ENCODE assay signal across 16 cellular contexts in the genomic region with DNA sequence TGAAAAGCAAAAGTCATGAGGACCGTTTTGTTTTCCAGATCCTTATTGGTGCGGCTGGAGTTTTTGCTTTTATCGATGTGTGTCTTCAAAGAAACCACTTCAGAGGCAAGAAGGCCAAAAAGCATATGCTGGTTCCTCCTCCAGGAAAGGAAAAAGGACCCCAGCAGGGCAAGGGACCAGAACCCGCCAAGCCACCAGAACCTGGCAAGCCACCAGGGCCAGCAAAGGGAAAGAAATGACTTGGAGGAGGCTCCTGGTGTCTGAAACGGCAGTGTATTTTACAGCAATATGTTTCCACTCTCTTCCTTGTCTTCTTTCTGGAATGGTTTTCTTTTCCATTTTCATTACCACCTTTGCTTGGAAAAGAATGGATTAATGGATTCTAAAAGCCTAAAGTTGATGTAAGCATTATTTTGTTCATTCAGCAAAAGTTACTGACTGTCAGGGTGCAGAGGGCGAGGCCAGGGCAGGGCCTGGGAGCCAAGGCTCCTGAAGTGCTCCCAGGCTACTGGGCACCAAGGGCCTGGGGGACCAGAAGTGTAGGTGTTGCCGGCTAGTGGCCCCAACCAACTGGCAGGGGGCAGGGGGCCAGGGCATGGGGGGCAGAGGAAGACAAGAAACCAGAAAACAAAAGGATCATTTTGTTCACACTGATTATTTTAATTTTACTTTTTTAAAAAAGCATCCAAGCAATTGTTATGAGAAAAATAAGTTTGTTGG. TPM values are rescaled to one million over a fixed set of nuclear protein-coding genes. Genes with fewer than 3 reads are reported as not detected.
DNase-seq lines count a peak whose midpoint lies in the region; ATAC-seq and TF ChIP-seq lines count a peak whose summit lies in the region.
"Had no signal": no experiment of that assay in that cellular context is flagged by ENCODE, and none has a peak within 500 bp of the region (broad histone marks: within the 10 kb centered on the region; RNA-seq: fewer than 3 reads in every experiment).

No MANE protein-coding gene starts in this region.

- WGBS in esophagus muscularis mucosa = 66% methylated on average over 7 of the region's 7 CpGs

- intact Hi-C loops in lower lobe of right lung (cut with DNase I) (no loop called here), esophagus muscularis mucosa (cut with DNase I) (loop anchor here (5.0 kb wide), 1 partner anchor 106 kb away; no protein-coding TSS in a partner anchor)

- peak overlapping the region; percentile 66 for H3K4me3 ChIP-seq in BLaER1
- peak overlapping the region; percentile 20 for H3K4me3 ChIP-seq in lower lobe of right lung
- peak overlapping the region in 1 of 4 donors; percentile 18 for H3K4me3 ChIP-seq in esophagus muscularis mucosa
- H3K4me3 ChIP-seq: SK-N-MC had no signal

- H3K4me2 ChIP-seq in BLaER1 = peak overlapping the region; percentile 94

- no peaks in the 10 kb centered on the region for H3K27me3 ChIP-seq in BLaER1
- no peaks in the 10 kb centered on the region for H3K27me3 ChIP-seq in lower lobe of right lung (ENCODE audit: low read depth)
- no peaks in the 10 kb centered on the region for H3K27me3 ChIP-seq in esophagus muscularis mucosa

- no peak for TF ChIP-seq CTCF in lower lobe of right lung (IDR thresholded peaks at IDR 0.05)
- no peak for TF ChIP-seq CTCF in esophagus muscularis mucosa (IDR thresholded peaks at IDR 0.05)

- H3K36me3 ChIP-seq in BLaER1 = no peaks in the 10 kb centered on the region
- no peaks in the 10 kb centered on the region for H3K36me3 ChIP-seq in lower lobe of right lung
- no peaks in the 10 kb centered on the region for H3K36me3 ChIP-seq in esophagus muscularis mucosa

- peak overlapping the region; percentile 82 for H3K9ac ChIP-seq in BLaER1

- H3K27ac ChIP-seq in BLaER1 = peak overlapping the region; percentile 88
- no peak overlapping the region for H3K27ac ChIP-seq in lower lobe of right lung
- no peak overlapping the region for H3K27ac ChIP-seq in esophagus muscularis mucosa (replicated peaks in 1 of 4)
- H3K27ac ChIP-seq: SK-N-MC, VCaP had no signal

- DNase-seq in Kasumi-1 (lab: John Stamatoyannopoulos, UW) (peak; percentile 24 to 59), lower lobe of right lung (no peak), esophagus muscularis mucosa (ENCODE audit: extremely low spot score) (no peak)
- DNase-seq: activated T-cell treated with anti-CD3 and anti-CD28 coated beads for 4 hours; erythroblast; H7; kidney glomerular epithelial cell; NCI-H1105 treated with DMSO at 0.1 percent for 48 hours; NCI-H226; stimulated activated CD4-positive, alpha-beta T cell treated with anti-CD3 and anti-CD28 coated beads, Interleukin-4, amount 100 ng/mL, for 1 hour had no signal

- no peak for TF ChIP-seq EP300 in esophagus muscularis mucosa (IDR thresholded peaks at IDR 0.05)

- no peaks in the 10 kb centered on the region for H4K20me1 ChIP-seq in BLaER1

- no peak for TF ChIP-seq POLR2A in esophagus muscularis mucosa (IDR thresholded peaks at IDR 0.05; ENCODE audit: low read depth)

- peaks cover 90% of the 10 kb centered on the region for H3K4me1 ChIP-seq in BLaER1
- peaks cover 30% of the 10 kb centered on the region for H3K4me1 ChIP-seq in lower lobe of right lung
- peaks cover 0 to 4% (median 0%) of the 10 kb centered on the region in 4 donors for H3K4me1 ChIP-seq in esophagus muscularis mucosa

- ATAC-seq in lower lobe of right lung = no peak
- ATAC-seq in HG03097 (IDR thresholded peaks at IDR 0.05; ENCODE audit: low FRiP score, unreplicated experiment) = no peak
- ATAC-seq in HG03135 (IDR thresholded peaks at IDR 0.05; ENCODE audit: unreplicated experiment) = no peak

- no peaks in the 10 kb centered on the region for H3K9me3 ChIP-seq in BLaER1
- no peaks in the 10 kb centered on the region for H3K9me3 ChIP-seq in lower lobe of right lung
- no peaks in the 10 kb centered on the region for H3K9me3 ChIP-seq in esophagus muscularis mucosa

RNA-seq across cellular contexts. Expression of a gene that starts 8.8 kb away (rescaled TPM):
- total RNA-seq in lower lobe of right lung (4.0 TPM), esophagus muscularis mucosa (1 to 10 TPM in 1 of 4 donors, not detected in 3; 1.8 TPM)
- total RNA-seq: chondrocyte had no signal

RNA-seq across cellular contexts. Expression of a gene that starts 16.5 kb away (rescaled TPM):
- 35.8 TPM for total RNA-seq in lower lobe of right lung
- 10 to 100 TPM; 13.7 to 24.5 (median 17.3) TPM for total RNA-seq in esophagus muscularis mucosa

RNA-seq across cellular contexts. Expression of a gene that starts 21.8 kb away (rescaled TPM):
- 8.1 TPM for total RNA-seq in lower lobe of right lung
- total RNA-seq in esophagus muscularis mucosa = 1 to 10 TPM in 3 of 4 donors, not detected in 1; 1.4 to 2.0 (median 1.7) TPM

RNA-seq across cellular contexts. Expression of a gene that starts 35.7 kb away (rescaled TPM):
- total RNA-seq in lower lobe of right lung = 64.9 TPM
- total RNA-seq in esophagus muscularis mucosa = 10 to 100 TPM; 18.1 to 28.2 (median 24.2) TPM

RNA-seq across cellular contexts. Expression of a gene that starts 38.1 kb away (rescaled TPM):
- total RNA-seq in lower lobe of right lung = 36.2 TPM
- total RNA-seq in esophagus muscularis mucosa = 10 to 100 TPM; 26.3 to 35.2 (median 30.0) TPM

Comparison
In these comparisons a context has a peak if more than half of its experiments do, and no peak if none do; other contexts are left out.
1. DNase-seq: peak in Kasumi-1 (2 of 2); none in lower lobe of right lung (single experiment) and esophagus muscularis mucosa (single experiment).